In the genomic region with DNA sequence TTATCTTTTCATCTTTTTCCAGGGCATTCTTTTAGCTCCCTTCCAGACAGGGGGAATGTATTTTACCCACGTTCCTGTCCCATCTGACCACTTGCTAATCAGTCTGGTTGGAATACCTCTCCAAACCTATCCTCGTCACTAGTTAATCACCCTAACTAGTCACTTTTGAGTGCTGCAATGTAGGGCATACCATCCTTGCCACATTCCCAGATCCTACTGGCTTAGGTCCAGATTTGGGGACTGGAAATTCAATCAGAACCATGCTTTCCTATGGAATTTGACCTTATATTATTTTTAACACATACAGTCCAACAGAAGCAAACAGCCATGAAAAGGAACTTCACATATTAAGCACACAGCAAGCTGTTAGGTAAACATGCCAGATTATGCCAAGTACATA, we compare ENCODE assay signal across 35 cellular contexts. TPM values are rescaled to one million over a fixed set of nuclear protein-coding genes. Genes with fewer than 3 reads are reported as not detected.
"Had no signal": no experiment of that assay in that cellular context is flagged by ENCODE, and none has a peak within 500 bp of the region (broad histone marks: within the 10 kb centered on the region; RNA-seq: fewer than 3 reads in every experiment).

No MANE protein-coding gene starts in this region.

- FAIRE-seq: astrocyte, TTC549 had no signal

- ATAC-seq: activated CD4-positive, alpha-beta T cell treated with anti-CD3 and anti-CD28 coated beads for 36 hours; activated CD4-positive, CD25-positive, alpha-beta regulatory T cell treated with anti-CD3 and anti-CD28 coated beads, Interleukin-2, amount 50 U/mL, for 24 hours; activated CD8-positive, alpha-beta T cell treated with anti-CD3 and anti-CD28 coated beads, Interleukin-2, amount 10 ng/mL, durations not matched to agents 7 days and 5 days; body of pancreas; WTC11 had no signal

- DNase-seq: activated CD4-positive, alpha-beta T cell treated with anti-CD3 and anti-CD28 coated beads for 36 hours; activated CD4-positive, alpha-beta T cell treated with anti-CD3 and anti-CD28 coated beads, Interleukin-2, amount 10 ng/mL, durations not matched to agents 7 days and 5 days; activated CD4-positive, alpha-beta T cell treated with anti-CD3 and anti-CD28 coated beads, Interleukin-2, amount 50 U/mL, for 48 hours; activated CD8-positive, alpha-beta T cell treated with anti-CD3 and anti-CD28 coated beads, Interleukin-2, amount 10 ng/mL, durations not matched to agents 7 days and 5 days; activated gamma-delta T cell; activated naive CD4-positive, alpha-beta T cell treated with Interleukin-2 at 50 U/mL for 16 hours; activated naive CD8-positive, alpha-beta T cell treated with anti-CD3 and anti-CD28 coated beads, Interleukin-2, amount 10 ng/mL, durations not matched to agents 7 days and 5 days; activated T-cell treated with anti-CD3 and anti-CD28 coated beads, Interleukin-2, amount 50 U/mL, for 24 hours; body of pancreas; cerebellar nuclear complex; Kasumi-1; KG1; MG63; NCI-H1048; NCI-H1105 treated with DMSO at 0.1 percent for 48 hours; NCI-H1436; NCI-H1694; NCI-H1930; NCI-H2081 treated with DMSO at 0.1 percent for 48 hours; NCI-H226; NCI-H446 treated with DMSO at 0.1 percent for 48 hours; NCI-H524; NCI-H774; Peyer's patch; RPMI8226; SHP77 treated with DMSO at 0.1 percent for 48 hours; SK-N-SH had no signal

- H3K36me3 ChIP-seq: breast epithelium, MG63, Peyer's patch, SJSA1 had no signal

- H3K4me1 ChIP-seq: body of pancreas, breast epithelium, Peyer's patch had no signal

- H3K27me3 ChIP-seq: body of pancreas, MG63, Peyer's patch had no signal

- H3K4me2 ChIP-seq: SK-N-SH had no signal

- H3K9me3 ChIP-seq: body of pancreas, breast epithelium, MG63, Peyer's patch, SJSA1, SK-N-SH had no signal

- H3K27ac ChIP-seq: body of pancreas, breast epithelium, Peyer's patch, SJSA1 had no signal

- H3K9me2 ChIP-seq: SK-N-SH had no signal

- H3K9ac ChIP-seq: SK-N-SH had no signal

- H3K4me3 ChIP-seq: body of pancreas, breast epithelium, MG63, Peyer's patch, SJSA1 had no signal

RNA-seq across cellular contexts. Expression of a gene that starts 29.7 kb away (rescaled TPM):
- total RNA-seq: activated CD4-positive, alpha-beta T cell treated with anti-CD3 and anti-CD28 coated beads for 36 hours; activated CD8-positive, alpha-beta T cell treated with anti-CD3 and anti-CD28 coated beads, Interleukin-2, amount 10 ng/mL, durations not matched to agents 7 days and 5 days; activated naive CD8-positive, alpha-beta T cell treated with anti-CD3 and anti-CD28 coated beads, Interleukin-2, amount 10 ng/mL, durations not matched to agents 7 days and 5 days; activated T-helper 2 cell treated with anti-CD3 and anti-CD28 coated beads, Interferon-gamma antibody, Interleukin-2, Interleukin-4, amounts not matched to agents 10 μg/mL and 5 μg/mL and 100 μg/mL, durations not matched to agents 14 hours and 24 hours and 36 hours; astrocyte; breast epithelium; cardiac septum; Peyer's patch; SJSA1; WTC11 had no signal
- polyA plus RNA-seq: SK-N-SH had no signal
